In genomic region chr3:128382221-128382807, GRCh38 we compare ENCODE assay signal across 13 cellular contexts.
DNase-seq lines count a peak whose midpoint lies in the region; ATAC-seq and TF ChIP-seq lines count a peak whose summit lies in the region.
"Had no signal": no experiment of that assay in that cellular context is flagged by ENCODE, and none has a peak within 500 bp of the region (broad histone marks: within the 10 kb centered on the region; RNA-seq: fewer than 3 reads in every experiment).

No MANE protein-coding gene starts in this region.

- no peaks in the 10 kb centered on the region for H3K9me3 ChIP-seq in Caco-2
- no peaks in the 10 kb centered on the region for H3K9me3 ChIP-seq in PC-3 (ENCODE audit: low read length)
- H3K9me3 ChIP-seq in heart right ventricle, result no peaks in the 10 kb centered on the region
- no peaks in the 10 kb centered on the region for H3K9me3 ChIP-seq in prostate gland
- no peaks in the 10 kb centered on the region for H3K9me3 ChIP-seq in upper lobe of right lung
- H3K9me3 ChIP-seq in SJCRH30 (replicated peaks), result no peaks in the 10 kb centered on the region

- BruUV-seq in Caco-2 (replicated peaks; lab: Mats Ljungman, UMichigan) (no TSS peak), PC-3 (replicated peaks; lab: Mats Ljungman, UMichigan) (no TSS peak)

- H3K27ac Mint-ChIP-seq in Caco-2 (ENCODE audit: unreplicated experiment), result peak overlapping the region; percentile 61
- no peak overlapping the region for H3K27ac Mint-ChIP-seq in activated T-cell treated with anti-CD3 and anti-CD28 coated beads, Interleukin-2, amount 50 U/mL, for 24 hours
- H3K27ac Mint-ChIP-seq: activated CD4-positive, alpha-beta T cell treated with anti-CD3 and anti-CD28 coated beads, Interleukin-2, amount 10 ng/mL, durations not matched to agents 7 days and 5 days had no signal

- H2AFZ ChIP-seq in PC-3 (ENCODE audit: low read length), result no peak overlapping the region

- H3K36me3 ChIP-seq in Caco-2 (ENCODE audit: control insufficient read depth, insufficient read depth, low read length) (no peaks in the 10 kb centered on the region), PC-3 (ENCODE audit: low read depth, low read length) (no peaks in the 10 kb centered on the region), heart right ventricle (no peaks in the 10 kb centered on the region), prostate gland (no peaks in the 10 kb centered on the region), upper lobe of right lung (no peaks in the 10 kb centered on the region), SJCRH30 (no peaks in the 10 kb centered on the region)
- H3K36me3 ChIP-seq: brain microvascular endothelial cell had no signal

- no peak overlapping the region for H3K4me3 Mint-ChIP-seq in Caco-2 (ENCODE audit: unreplicated experiment)
- no peak overlapping the region for H3K4me3 Mint-ChIP-seq in activated T-cell treated with anti-CD3 and anti-CD28 coated beads, Interleukin-2, amount 50 U/mL, for 24 hours
- H3K4me3 Mint-ChIP-seq: activated CD4-positive, alpha-beta T cell treated with anti-CD3 and anti-CD28 coated beads, Interleukin-2, amount 10 ng/mL, durations not matched to agents 7 days and 5 days had no signal

- H3K4me3 ChIP-seq in Caco-2 (ENCODE audit: low read depth, low read length) (no peak overlapping the region), PC-3 (ENCODE audit: low read length) (peak overlapping the region; percentile 22; the same call in 1 of the 2 replicates), heart right ventricle (no peak overlapping the region), prostate gland (no peak overlapping the region), upper lobe of right lung (no peak overlapping the region), SJCRH30 (no peak overlapping the region)

- WGBS in heart right ventricle, 2 donors, result 60 to 64% methylated on average over 14 of the region's 14 CpGs
- 21% methylated on average over 14 of the region's 14 CpGs for WGBS in prostate gland

- peak; percentile 32 for TF ChIP-seq POLR2A in prostate gland (IDR thresholded peaks at IDR 0.05)

- H3K4me2 ChIP-seq in PC-3 (ENCODE audit: low read length), result peak overlapping the region; percentile 75

- H3K27ac ChIP-seq in PC-3 (ENCODE audit: low read length) (peak overlapping the region; percentile 51), heart right ventricle (peak overlapping the region; percentile 10 to 78 (median 56)), prostate gland (peak overlapping the region; percentile 70 to 79), upper lobe of right lung (no peak overlapping the region), SJCRH30 (no peak overlapping the region)
- H3K27ac ChIP-seq: brain microvascular endothelial cell had no signal

- no peak for DNase-seq in Caco-2
- peak; percentile 75 for DNase-seq in PC-3
- DNase-seq in heart right ventricle, result peak; percentile 44 to 49
- peak; percentile 90 for DNase-seq in prostate gland (ENCODE audit: low spot score)
- DNase-seq in activated T-cell treated with anti-CD3 and anti-CD28 coated beads, Interleukin-2, amount 50 U/mL, for 24 hours, result no peak
- DNase-seq in upper lobe of right lung, result no peak
- DNase-seq in GM19238 (ENCODE audit: insufficient read length, low spot score), result no peak
- DNase-seq in SJCRH30, result no peak
- DNase-seq: activated CD4-positive, alpha-beta T cell treated with anti-CD3 and anti-CD28 coated beads, Interleukin-2, amount 10 ng/mL, durations not matched to agents 7 days and 5 days; brain microvascular endothelial cell; DMS53; KG1; T-helper 2 cell had no signal

- no peaks in the 10 kb centered on the region for H3K9me2 ChIP-seq in PC-3 (replicated peaks; ENCODE audit: low read length)

- no peaks in the 10 kb centered on the region for H3F3A ChIP-seq in PC-3 (ENCODE audit: low read length, unreplicated experiment)

- H3K79me2 ChIP-seq in PC-3 (ENCODE audit: low read length), result no peaks in the 10 kb centered on the region

- TF ChIP-seq CTCF in Caco-2 (IDR thresholded peaks at IDR 0.05; ENCODE audit: insufficient read depth in 1 of 2, low read depth in 1 of 2, low read length in 1 of 2, severe bottlenecking in 1 of 2, unreplicated experiment in 1 of 2), result no peak
- TF ChIP-seq CTCF in PC-3 (conservative IDR thresholded peaks at IDR 0.05; ENCODE audit: low read depth, low read length), result no peak
- TF ChIP-seq CTCF in heart right ventricle (IDR thresholded peaks at IDR 0.05), result no peak
- peak in 1 of 4 experiments; percentile 27 for TF ChIP-seq CTCF in prostate gland (IDR thresholded peaks at IDR 0.05)
- TF ChIP-seq CTCF in upper lobe of right lung (IDR thresholded peaks at IDR 0.05), result no peak

- POLR2A ChIA-PET in Caco-2 (lab: Charles Lee), result no interaction called here
- POLR2A ChIA-PET in PC-3 (lab: Charles Lee; ENCODE audit: unreplicated experiment), result interaction anchor here (0.6 kb wide), 1 partner anchor 246 kb away, joined by 3 read pairs; no protein-coding TSS in a partner anchor

- intact Hi-C loops in Caco-2 (cut with micrococcal nuclease; ENCODE audit: unreplicated experiment), result no loop called here
- intact Hi-C loops in PC-3 (cut with micrococcal nuclease), result loop anchor here (10.0 kb wide), 1 partner anchor 208 kb away; no protein-coding TSS in a partner anchor
- intact Hi-C loops in heart right ventricle (cut with DNase I), result no loop called here
- intact Hi-C loops in prostate gland (cut with DNase I), result loop anchor here (5.0 kb wide), 1 partner anchor 100 kb away; no protein-coding TSS in a partner anchor
- intact Hi-C loops in upper lobe of right lung (cut with DNase I), result no loop called here

- H3K9me3 Mint-ChIP-seq in Caco-2 (ENCODE audit: unreplicated experiment), result no peaks in the 10 kb centered on the region
- H3K9me3 Mint-ChIP-seq in activated T-cell treated with anti-CD3 and anti-CD28 coated beads, Interleukin-2, amount 50 U/mL, for 24 hours, result no peaks in the 10 kb centered on the region
- H3K9me3 Mint-ChIP-seq: activated CD4-positive, alpha-beta T cell treated with anti-CD3 and anti-CD28 coated beads, Interleukin-2, amount 10 ng/mL, durations not matched to agents 7 days and 5 days had no signal

- no peaks in the 10 kb centered on the region for H3K27me3 Mint-ChIP-seq in Caco-2 (ENCODE audit: insufficient read depth, unreplicated experiment)
- no peaks in the 10 kb centered on the region for H3K27me3 Mint-ChIP-seq in activated T-cell treated with anti-CD3 and anti-CD28 coated beads, Interleukin-2, amount 50 U/mL, for 24 hours
- H3K27me3 Mint-ChIP-seq: activated CD4-positive, alpha-beta T cell treated with anti-CD3 and anti-CD28 coated beads, Interleukin-2, amount 10 ng/mL, durations not matched to agents 7 days and 5 days had no signal

- no peaks in the 10 kb centered on the region for H3K36me3 Mint-ChIP-seq in Caco-2 (ENCODE audit: insufficient read depth, unreplicated experiment)
- peaks cover 16% of the 10 kb centered on the region for H3K36me3 Mint-ChIP-seq in activated T-cell treated with anti-CD3 and anti-CD28 coated beads, Interleukin-2, amount 50 U/mL, for 24 hours (ENCODE audit: low read depth)

- ATAC-seq in PC-3 (peak; percentile 46), heart right ventricle (peak in 6 of 8 donors; percentile 34 to 55 (median 47)), upper lobe of right lung (no peak)

- peaks cover 22% of the 10 kb centered on the region for H3K4me1 Mint-ChIP-seq in Caco-2 (ENCODE audit: low read depth, unreplicated experiment)
- H3K4me1 Mint-ChIP-seq in activated T-cell treated with anti-CD3 and anti-CD28 coated beads, Interleukin-2, amount 50 U/mL, for 24 hours (ENCODE audit: low read depth), result peaks cover 11% of the 10 kb centered on the region
- H3K4me1 Mint-ChIP-seq: activated CD4-positive, alpha-beta T cell treated with anti-CD3 and anti-CD28 coated beads, Interleukin-2, amount 10 ng/mL, durations not matched to agents 7 days and 5 days had no signal

- CTCF ChIA-PET in Caco-2 (lab: Charles Lee) (interaction anchor here (0.7 kb wide), 1 partner anchor 138 kb away, joined by 3 read pairs; no protein-coding TSS in a partner anchor), PC-3 (lab: Charles Lee) (no interaction called here)

- H3K27me3 ChIP-seq in Caco-2 (replicated peaks; ENCODE audit: control insufficient read depth, insufficient read depth, low read length), result no peaks in the 10 kb centered on the region
- no peaks in the 10 kb centered on the region for H3K27me3 ChIP-seq in PC-3 (ENCODE audit: low read length)
- H3K27me3 ChIP-seq in heart right ventricle, result no peaks in the 10 kb centered on the region
- no peaks in the 10 kb centered on the region for H3K27me3 ChIP-seq in prostate gland (replicated peaks; ENCODE audit: insufficient read depth)
- no peaks in the 10 kb centered on the region for H3K27me3 ChIP-seq in upper lobe of right lung
- no peaks in the 10 kb centered on the region for H3K27me3 ChIP-seq in SJCRH30
- H3K27me3 ChIP-seq: brain microvascular endothelial cell had no signal

- H3K4me1 ChIP-seq in Caco-2 (peaks cover 28% of the 10 kb centered on the region), PC-3 (ENCODE audit: insufficient read depth, low read length) (peaks cover 46% of the 10 kb centered on the region), heart right ventricle (peaks cover 21 to 82% (median 65%) of the 10 kb centered on the region in 9 donors), prostate gland (replicated peaks) (peaks cover 28% of the 10 kb centered on the region), upper lobe of right lung (peaks cover 31% of the 10 kb centered on the region), SJCRH30 (peaks cover 26% of the 10 kb centered on the region)

- no peaks in the 10 kb centered on the region for H4K20me1 ChIP-seq in PC-3 (ENCODE audit: low read length)

- H3K9ac ChIP-seq in PC-3 (ENCODE audit: low read length), result no peak overlapping the region

Comparison
In these comparisons a context has a peak if more than half of its experiments do, and no peak if none do; other contexts are left out.
1. DNase-seq: peak in PC-3 (single experiment), heart right ventricle (2 of 2) and prostate gland (single experiment); none in Caco-2 (0 of 2), activated T-cell treated with anti-CD3 and anti-CD28 coated beads, Interleukin-2, amount 50 U/mL, for 24 hours (single experiment), upper lobe of right lung (single experiment), GM19238 (single experiment) and SJCRH30 (0 of 2).
2. H3K27ac ChIP-seq: peak in PC-3 (single experiment), heart right ventricle (10 of 10) and prostate gland (2 of 2); none in upper lobe of right lung (single experiment) and SJCRH30 (single experiment).
3. intact Hi-C loops: an anchor here in PC-3 (10.0 kb wide) and prostate gland (5.0 kb wide); none called in Caco-2, heart right ventricle and upper lobe of right lung.